23 cellular contexts compared by ENCODE assay signal in the genomic region with DNA sequence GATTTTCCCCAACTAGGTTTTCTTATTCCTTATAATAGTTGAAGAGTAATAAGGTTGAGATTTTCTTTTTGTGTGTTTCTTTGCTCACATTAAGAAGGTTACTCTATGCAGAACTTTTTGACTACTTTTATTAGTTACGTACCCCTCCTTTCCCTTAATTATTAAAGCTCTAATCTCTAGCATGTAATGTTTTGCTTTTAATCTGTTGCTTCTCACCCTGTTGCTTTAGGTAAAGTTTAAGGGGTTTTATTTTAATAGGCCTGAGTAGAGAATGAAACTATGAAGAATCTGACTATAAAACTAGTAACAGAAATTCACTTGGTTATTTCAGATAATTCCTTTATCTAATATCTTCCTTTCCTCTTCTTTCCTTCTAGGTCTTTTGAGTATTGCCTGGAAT.
"Had no signal": no experiment of that assay in that cellular context is flagged by ENCODE, and none has a peak within 500 bp of the region (broad histone marks: within the 10 kb centered on the region; RNA-seq: fewer than 3 reads in every experiment).

No MANE protein-coding gene starts in this region.

- H3K4me1 ChIP-seq: foreskin keratinocyte, prostate gland, uterus had no signal

- H3K4me3 ChIP-seq: coronary artery, esophagus muscularis mucosa, gastroesophageal sphincter, heart right ventricle, left lung, neural progenitor cell, prostate gland, sigmoid colon, suprapubic skin, transverse colon, upper lobe of right lung, uterus had no signal

- H3K27ac ChIP-seq: coronary artery, esophagus muscularis mucosa, foreskin keratinocyte, gastroesophageal sphincter, heart right ventricle, left lung, neural progenitor cell, prostate gland, sigmoid colon, suprapubic skin, transverse colon, upper lobe of right lung, uterus had no signal

- H3K9ac ChIP-seq: neural progenitor cell had no signal

- ATAC-seq: gastroesophageal sphincter; naive thymus-derived CD4-positive, alpha-beta T cell had no signal

- DNase-seq: effector memory CD4-positive, alpha-beta T cell; glutamatergic neuron; hippocampal formation; left cardiac atrium; left lung; mesendoderm; naive thymus-derived CD4-positive, alpha-beta T cell; right cardiac atrium; sigmoid colon; stimulated activated naive CD4-positive, alpha-beta T cell; stimulated activated naive CD8-positive, alpha-beta T cell treated with anti-CD3 and anti-CD28 coated beads, Interleukin-15, amount 100 ng/mL, for 72 hours; transverse colon; upper lobe of right lung; uterus had no signal

- H3K9me3 ChIP-seq: esophagus muscularis mucosa, gastroesophageal sphincter, heart right ventricle, left lung, prostate gland, sigmoid colon, suprapubic skin, transverse colon, upper lobe of right lung, uterus had no signal

- FAIRE-seq: endothelial cell of umbilical vein had no signal

- H3K4me2 ChIP-seq: neural progenitor cell had no signal

- H3K36me3 ChIP-seq: esophagus muscularis mucosa, gastroesophageal sphincter, heart right ventricle, left lung, neural progenitor cell, prostate gland, sigmoid colon, suprapubic skin, transverse colon, upper lobe of right lung, uterus had no signal

- H3K27me3 ChIP-seq: esophagus muscularis mucosa, foreskin keratinocyte, gastroesophageal sphincter, heart right ventricle, left lung, neural progenitor cell, sigmoid colon, suprapubic skin, transverse colon, upper lobe of right lung, uterus had no signal

- H2AFZ ChIP-seq: neural progenitor cell had no signal
